Comparison of ENCODE assay signal across 2 cellular contexts in the genomic region with DNA sequence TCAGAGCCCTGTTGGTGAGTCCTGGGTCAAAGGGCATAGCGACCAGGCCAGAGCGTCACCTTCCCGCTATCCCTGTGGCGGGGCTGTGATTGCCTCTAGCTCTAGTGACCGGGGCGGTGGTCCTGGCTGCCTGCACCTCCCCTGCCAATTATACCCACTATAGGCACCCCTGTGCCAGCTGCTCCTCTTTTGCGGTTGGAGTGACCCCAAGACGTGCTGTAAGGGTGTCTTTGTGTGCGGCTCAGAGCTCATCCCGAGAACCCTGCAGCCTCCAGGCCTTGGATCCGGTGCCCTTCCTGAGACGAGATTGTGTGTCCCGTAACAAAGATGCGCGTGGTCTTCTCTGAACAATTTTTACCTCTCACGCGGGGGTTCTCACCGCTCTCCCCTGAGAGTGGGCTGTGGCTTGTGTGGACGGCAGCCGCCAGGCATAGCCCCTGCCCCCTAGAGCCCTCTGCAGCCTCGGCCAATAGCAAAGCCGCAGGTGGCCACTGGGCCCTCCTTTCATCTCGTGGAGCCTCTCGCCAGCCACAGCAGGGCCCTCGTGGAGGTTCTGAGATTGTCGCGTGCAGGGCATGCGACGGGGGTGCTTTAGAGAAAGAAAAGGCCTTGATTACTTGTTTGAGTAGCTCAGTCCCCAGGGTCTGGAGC.
TF ChIP-seq lines count a peak whose summit lies in the region.

No MANE protein-coding gene starts in this region.

TF ChIP-seq in HEK293, 187 proteins besides CTCF, POLR2A, EP300 and RAD21:
- TF ChIP-seq GLI2 (tag by site-specific recombination; IDR thresholded peaks at IDR 0.05; ENCODE audit: borderline replicate concordance, low read depth) (no peak), ZNF624 (tag by site-specific recombination; IDR thresholded peaks at IDR 0.05) (no peak), REPIN1 (tag by site-specific recombination; IDR thresholded peaks at IDR 0.05; ENCODE audit: low read depth) (no peak), ZNF16 (tag by site-specific recombination; IDR thresholded peaks at IDR 0.05; ENCODE audit: low read depth) (no peak)
- TF ChIP-seq, protein P1, sequence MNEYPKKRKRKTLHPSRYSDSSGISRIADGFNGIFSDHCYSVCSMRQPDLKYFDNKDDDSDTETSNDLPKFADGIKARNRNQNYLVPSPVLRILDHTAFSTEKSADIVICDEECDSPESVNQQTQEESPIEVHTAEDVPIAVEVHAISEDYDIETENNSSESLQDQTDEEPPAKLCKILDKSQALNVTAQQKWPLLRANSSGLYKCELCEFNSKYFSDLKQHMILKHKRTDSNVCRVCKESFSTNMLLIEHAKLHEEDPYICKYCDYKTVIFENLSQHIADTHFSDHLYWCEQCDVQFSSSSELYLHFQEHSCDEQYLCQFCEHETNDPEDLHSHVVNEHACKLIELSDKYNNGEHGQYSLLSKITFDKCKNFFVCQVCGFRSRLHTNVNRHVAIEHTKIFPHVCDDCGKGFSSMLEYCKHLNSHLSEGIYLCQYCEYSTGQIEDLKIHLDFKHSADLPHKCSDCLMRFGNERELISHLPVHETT (tag by site-specific recombination; IDR thresholded peaks at IDR 0.05), result no peak
- TF ChIP-seq, protein P2, sequence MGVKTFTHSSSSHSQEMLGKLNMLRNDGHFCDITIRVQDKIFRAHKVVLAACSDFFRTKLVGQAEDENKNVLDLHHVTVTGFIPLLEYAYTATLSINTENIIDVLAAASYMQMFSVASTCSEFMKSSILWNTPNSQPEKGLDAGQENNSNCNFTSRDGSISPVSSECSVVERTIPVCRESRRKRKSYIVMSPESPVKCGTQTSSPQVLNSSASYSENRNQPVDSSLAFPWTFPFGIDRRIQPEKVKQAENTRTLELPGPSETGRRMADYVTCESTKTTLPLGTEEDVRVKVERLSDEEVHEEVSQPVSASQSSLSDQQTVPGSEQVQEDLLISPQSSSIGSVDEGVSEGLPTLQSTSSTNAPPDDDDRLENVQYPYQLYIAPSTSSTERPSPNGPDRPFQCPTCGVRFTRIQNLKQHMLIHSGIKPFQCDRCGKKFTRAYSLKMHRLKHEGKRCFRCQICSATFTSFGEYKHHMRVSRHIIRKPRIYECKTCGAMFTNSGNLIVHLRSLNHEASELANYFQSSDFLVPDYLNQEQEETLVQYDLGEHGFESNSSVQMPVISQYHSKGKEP (tag by site-specific recombination; IDR thresholded peaks at IDR 0.05), result 0 out of 2 replicates have a peak, but pooled peaks have one; percentile 56

TF ChIP-seq in H1, 55 proteins besides CTCF, POLR2A, EP300 and RAD21 (continued from another document):
- TF ChIP-seq, protein P3, sequence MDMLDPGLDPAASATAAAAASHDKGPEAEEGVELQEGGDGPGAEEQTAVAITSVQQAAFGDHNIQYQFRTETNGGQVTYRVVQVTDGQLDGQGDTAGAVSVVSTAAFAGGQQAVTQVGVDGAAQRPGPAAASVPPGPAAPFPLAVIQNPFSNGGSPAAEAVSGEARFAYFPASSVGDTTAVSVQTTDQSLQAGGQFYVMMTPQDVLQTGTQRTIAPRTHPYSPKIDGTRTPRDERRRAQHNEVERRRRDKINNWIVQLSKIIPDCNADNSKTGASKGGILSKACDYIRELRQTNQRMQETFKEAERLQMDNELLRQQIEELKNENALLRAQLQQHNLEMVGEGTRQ (IDR thresholded peaks at IDR 0.05; ENCODE audit: low read length), result no peak
- TF ChIP-seq JUN (IDR thresholded peaks at IDR 0.05; ENCODE audit: low read depth, low read length), result no peak
- TF ChIP-seq SIRT6 (IDR thresholded peaks at IDR 0.05; ENCODE audit: low read length), result no peak
- TF ChIP-seq, protein P4, sequence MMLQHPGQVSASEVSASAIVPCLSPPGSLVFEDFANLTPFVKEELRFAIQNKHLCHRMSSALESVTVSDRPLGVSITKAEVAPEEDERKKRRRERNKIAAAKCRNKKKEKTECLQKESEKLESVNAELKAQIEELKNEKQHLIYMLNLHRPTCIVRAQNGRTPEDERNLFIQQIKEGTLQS (IDR thresholded peaks at IDR 0.05; ENCODE audit: insufficient read depth, low read depth, low read length), result no peak
- TF ChIP-seq HDAC2 (IDR thresholded peaks at IDR 0.05; ENCODE audit: borderline replicate concordance in 1 of 2, low read depth in 2 of 2, low read length in 2 of 2), result no peak
- no peak for TF ChIP-seq RNF2 (IDR thresholded peaks at IDR 0.05; ENCODE audit: borderline replicate concordance, low read depth, low read length, missing control alignments, poor library complexity, severe bottlenecking)
- TF ChIP-seq RXRA (IDR thresholded peaks at IDR 0.05; ENCODE audit: insufficient read depth, low read depth, low read length), result no peak
- no peak for TF ChIP-seq TCF12 (IDR thresholded peaks at IDR 0.05; ENCODE audit: low read depth, low read length)
- no peak for TF ChIP-seq TAF1 (IDR thresholded peaks at IDR 0.05; ENCODE audit: low read depth, low read length)
- no peak for TF ChIP-seq ZNF274 (IDR thresholded peaks at IDR 0.05; ENCODE audit: borderline replicate concordance, extremely low read depth, low read length)
- TF ChIP-seq MAFK (IDR thresholded peaks at IDR 0.05; ENCODE audit: low read depth, low read length), result no peak
- no peak for TF ChIP-seq TEAD4 (IDR thresholded peaks at IDR 0.05; ENCODE audit: low read depth, low read length)
- no peak for TF ChIP-seq SIX5 (IDR thresholded peaks at IDR 0.05; ENCODE audit: low read depth, low read length)
